16 cellular contexts compared by ENCODE assay signal in the genomic region with DNA sequence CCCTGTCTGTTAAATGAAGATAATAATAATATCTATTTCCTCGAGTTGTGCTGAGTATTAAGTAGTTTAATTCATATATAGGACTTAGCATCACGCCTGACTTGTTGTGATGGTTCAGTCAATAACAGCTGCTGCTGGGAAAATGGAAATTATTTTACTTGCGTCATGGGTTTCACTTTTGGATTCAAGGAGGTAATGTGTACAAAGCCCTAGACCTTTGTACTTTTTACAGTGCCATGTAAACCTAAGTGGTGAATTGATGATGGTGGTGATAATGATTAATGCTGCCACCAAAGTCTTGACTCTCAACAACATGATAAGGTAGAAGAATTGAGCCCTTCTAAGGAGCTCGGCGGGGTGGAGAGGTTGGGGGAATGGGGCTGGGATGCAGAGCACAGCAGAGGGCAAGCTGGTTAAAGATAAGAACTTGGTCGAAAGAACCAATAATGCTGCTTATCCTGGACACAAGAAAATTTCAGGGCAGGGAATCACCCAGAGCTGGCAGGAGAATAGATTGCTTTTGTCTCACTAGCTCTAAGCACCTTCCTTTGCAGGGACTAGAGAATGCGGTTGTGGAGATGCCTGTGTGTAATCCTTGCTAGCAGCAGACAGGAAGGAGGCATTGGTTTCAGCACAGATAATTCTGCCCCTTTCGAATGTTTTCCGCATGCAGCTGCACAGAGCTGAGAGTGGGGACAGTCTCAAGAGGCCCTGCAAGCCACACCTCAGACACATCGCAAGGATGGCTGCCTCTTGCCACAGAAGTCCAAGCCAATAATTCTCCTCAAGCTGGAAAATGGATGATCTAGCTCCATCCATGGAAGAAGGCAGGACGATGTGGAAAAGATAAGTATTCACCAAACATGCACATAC.
"Had no signal": no experiment of that assay in that cellular context is flagged by ENCODE, and none has a peak within 500 bp of the region (broad histone marks: within the 10 kb centered on the region; RNA-seq: fewer than 3 reads in every experiment).

No MANE protein-coding gene starts in this region.

- H3K9me3 ChIP-seq: breast epithelium, psoas muscle, sigmoid colon, testis had no signal

- H3K4me3 ChIP-seq: breast epithelium, psoas muscle, sigmoid colon, stomach, testis had no signal

- H3K27me3 ChIP-seq: breast epithelium, sigmoid colon, stomach, testis had no signal

- H3K27ac ChIP-seq: breast epithelium, psoas muscle, sigmoid colon, stomach, testis had no signal

- H3K36me3 ChIP-seq: breast epithelium, sigmoid colon, stomach had no signal

- DNase-seq: activated CD4-positive, alpha-beta T cell treated with anti-CD3 and anti-CD28 coated beads, Interleukin-2, amount 50 U/mL, for 4 hours; activated naive CD4-positive, alpha-beta T cell; activated T-cell treated with anti-CD3 and anti-CD28 coated beads for 4 hours; aorta; cerebellar nuclear complex; endodermal cell; head of caudate nucleus; immature natural killer cell; psoas muscle; sigmoid colon; stimulated activated CD4-positive, alpha-beta T cell treated with anti-CD3 and anti-CD28 coated beads, Interleukin-1b, Interleukin-23, amount 100 ng/mL, for 48 hours; stomach; T-helper 1 cell; T1000; testis had no signal

- H3K4me1 ChIP-seq: breast epithelium, psoas muscle, sigmoid colon, testis had no signal
